1 cellular context compared by ENCODE assay signal in the genomic region with DNA sequence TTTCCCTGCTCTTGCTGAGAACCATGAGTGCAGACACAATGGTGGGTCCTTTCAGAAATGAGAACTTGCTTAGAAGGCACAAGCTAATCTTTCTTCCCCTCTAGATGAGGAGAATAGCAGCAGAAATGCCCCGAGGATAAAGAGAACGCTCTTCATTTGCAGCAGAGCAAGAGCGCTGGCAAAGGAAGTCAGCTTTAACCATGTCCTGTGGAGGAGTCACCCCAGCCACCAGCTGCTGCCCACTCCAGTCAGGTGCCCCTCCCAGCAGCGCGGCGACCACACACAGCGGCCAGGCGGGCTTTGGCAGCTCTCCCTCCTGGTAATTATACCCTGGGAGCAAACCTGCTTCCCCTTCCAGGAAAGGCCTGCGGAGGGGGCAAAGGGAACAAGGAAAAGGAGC.
TF ChIP-seq lines count a peak whose summit lies in the region.

No MANE protein-coding gene starts in this region.

TF ChIP-seq in HepG2, 621 proteins besides CTCF, POLR2A, EP300 and RAD21:
- TF ChIP-seq ZNF607 (CRISPR knock-in tag; IDR thresholded peaks at IDR 0.05; ENCODE audit: borderline replicate concordance), result no peak
- no peak for TF ChIP-seq ZNF7 (CRISPR knock-in tag; IDR thresholded peaks at IDR 0.05)
- no peak for TF ChIP-seq IRF2 (CRISPR knock-in tag; IDR thresholded peaks at IDR 0.05)
- no peak for TF ChIP-seq AHR (CRISPR knock-in tag; IDR thresholded peaks at IDR 0.05)
- TF ChIP-seq U2AF2 (IDR thresholded peaks at IDR 0.05; ENCODE audit: low read depth, low read length), result no peak
- TF ChIP-seq RFX1 (IDR thresholded peaks at IDR 0.05), result no peak
